In the genomic region with DNA sequence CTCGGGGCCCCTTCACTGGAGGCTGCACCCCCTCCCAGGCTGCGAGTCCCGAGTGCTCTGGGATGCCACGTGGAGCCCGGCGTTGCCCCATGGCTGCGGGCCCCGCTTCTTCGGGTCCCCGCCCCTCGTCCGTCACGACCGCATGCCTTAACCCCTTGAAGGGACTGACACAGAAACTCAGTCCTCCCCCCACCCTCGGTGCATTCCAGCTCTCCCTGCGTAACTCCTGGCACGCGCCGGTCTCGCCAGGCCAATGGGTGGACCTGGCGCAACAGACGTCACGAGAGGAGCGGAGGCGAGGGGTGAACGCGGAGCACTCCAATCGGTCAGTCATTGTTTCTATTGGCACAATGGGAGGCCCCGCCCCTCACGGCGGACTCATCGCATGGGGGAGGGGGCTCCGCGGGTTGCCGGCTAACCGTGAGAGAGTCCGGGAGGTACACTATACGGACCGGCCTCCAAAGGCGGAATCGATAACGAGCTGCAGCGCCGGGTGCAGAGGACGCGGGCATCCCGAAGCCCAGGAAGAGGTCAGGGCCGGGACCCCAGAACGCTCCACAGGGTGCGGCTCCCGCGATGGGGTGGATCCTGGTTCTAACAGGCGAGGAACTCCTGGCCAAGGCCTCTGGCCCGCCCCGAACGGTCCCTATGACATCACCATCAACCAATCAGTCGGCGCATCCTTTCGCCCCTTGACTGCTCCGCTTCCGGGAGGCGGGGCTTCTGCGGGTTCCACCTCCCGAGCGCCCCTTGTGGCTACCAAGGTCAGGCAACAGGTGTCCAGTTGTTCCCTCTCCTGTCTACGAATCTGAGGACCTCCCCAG, we compare ENCODE assay signal across 1 cellular context.
TF ChIP-seq lines count a peak whose summit lies in the region.

No MANE protein-coding gene starts in this region.

TF ChIP-seq in HEK293, 187 proteins besides CTCF, POLR2A, EP300 and RAD21 (continued from another document and continues in another):
- TF ChIP-seq, protein P1, sequence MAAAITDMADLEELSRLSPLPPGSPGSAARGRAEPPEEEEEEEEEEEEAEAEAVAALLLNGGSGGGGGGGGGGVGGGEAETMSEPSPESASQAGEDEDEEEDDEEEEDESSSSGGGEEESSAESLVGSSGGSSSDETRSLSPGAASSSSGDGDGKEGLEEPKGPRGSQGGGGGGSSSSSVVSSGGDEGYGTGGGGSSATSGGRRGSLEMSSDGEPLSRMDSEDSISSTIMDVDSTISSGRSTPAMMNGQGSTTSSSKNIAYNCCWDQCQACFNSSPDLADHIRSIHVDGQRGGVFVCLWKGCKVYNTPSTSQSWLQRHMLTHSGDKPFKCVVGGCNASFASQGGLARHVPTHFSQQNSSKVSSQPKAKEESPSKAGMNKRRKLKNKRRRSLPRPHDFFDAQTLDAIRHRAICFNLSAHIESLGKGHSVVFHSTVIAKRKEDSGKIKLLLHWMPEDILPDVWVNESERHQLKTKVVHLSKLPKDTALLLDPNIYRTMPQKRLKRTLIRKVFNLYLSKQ (tag by site-specific recombination; IDR thresholded peaks at IDR 0.05; ENCODE audit: borderline replicate concordance), result no peak
- TF ChIP-seq ZNF366 (tag by site-specific recombination; conservative IDR thresholded peaks at IDR 0.05), result no peak
- no peak for TF ChIP-seq TRIM28 (IDR thresholded peaks at IDR 0.05; ENCODE audit: borderline replicate concordance, low read length)
- TF ChIP-seq, protein P2, sequence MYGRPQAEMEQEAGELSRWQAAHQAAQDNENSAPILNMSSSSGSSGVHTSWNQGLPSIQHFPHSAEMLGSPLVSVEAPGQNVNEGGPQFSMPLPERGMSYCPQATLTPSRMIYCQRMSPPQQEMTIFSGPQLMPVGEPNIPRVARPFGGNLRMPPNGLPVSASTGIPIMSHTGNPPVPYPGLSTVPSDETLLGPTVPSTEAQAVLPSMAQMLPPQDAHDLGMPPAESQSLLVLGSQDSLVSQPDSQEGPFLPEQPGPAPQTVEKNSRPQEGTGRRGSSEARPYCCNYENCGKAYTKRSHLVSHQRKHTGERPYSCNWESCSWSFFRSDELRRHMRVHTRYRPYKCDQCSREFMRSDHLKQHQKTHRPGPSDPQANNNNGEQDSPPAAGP (tag by site-specific recombination; IDR thresholded peaks at IDR 0.05), result peak; percentile 73; the same call in 1 of the 2 replicates
- peak; percentile 81 for TF ChIP-seq KLF1 (tag by site-specific recombination; IDR thresholded peaks at IDR 0.05)
- TF ChIP-seq ZNF426 (tag by site-specific recombination; IDR thresholded peaks at IDR 0.05), result no peak
- no peak for TF ChIP-seq ZNF48 (tag by site-specific recombination; IDR thresholded peaks at IDR 0.05)
- TF ChIP-seq ZIC2 (tag by site-specific recombination; IDR thresholded peaks at IDR 0.05), result peak; percentile 90
- peak; percentile 64; the same call in 1 of the 2 replicates for TF ChIP-seq ZNF501 (tag by site-specific recombination; IDR thresholded peaks at IDR 0.05)
- TF ChIP-seq ZNF610 (tag by site-specific recombination; IDR thresholded peaks at IDR 0.05; ENCODE audit: borderline replicate concordance), result no peak; the same call in 1 of the 2 replicates
- peak; percentile 90 for TF ChIP-seq SP3 (tag by site-specific recombination; IDR thresholded peaks at IDR 0.05)
- TF ChIP-seq BCL11B (tag by site-specific recombination; IDR thresholded peaks at IDR 0.05; ENCODE audit: low read depth), result no peak
- TF ChIP-seq, protein P3, sequence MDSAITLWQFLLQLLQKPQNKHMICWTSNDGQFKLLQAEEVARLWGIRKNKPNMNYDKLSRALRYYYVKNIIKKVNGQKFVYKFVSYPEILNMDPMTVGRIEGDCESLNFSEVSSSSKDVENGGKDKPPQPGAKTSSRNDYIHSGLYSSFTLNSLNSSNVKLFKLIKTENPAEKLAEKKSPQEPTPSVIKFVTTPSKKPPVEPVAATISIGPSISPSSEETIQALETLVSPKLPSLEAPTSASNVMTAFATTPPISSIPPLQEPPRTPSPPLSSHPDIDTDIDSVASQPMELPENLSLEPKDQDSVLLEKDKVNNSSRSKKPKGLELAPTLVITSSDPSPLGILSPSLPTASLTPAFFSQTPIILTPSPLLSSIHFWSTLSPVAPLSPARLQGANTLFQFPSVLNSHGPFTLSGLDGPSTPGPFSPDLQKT (IDR thresholded peaks at IDR 0.05; ENCODE audit: borderline replicate concordance, low read depth, low read length), result peak; percentile 62; the same call in 1 of the 2 replicates
- TF ChIP-seq ZFP41 (tag by site-specific recombination; IDR thresholded peaks at IDR 0.05; ENCODE audit: borderline replicate concordance), result no peak
- TF ChIP-seq ZNF510 (tag by site-specific recombination; IDR thresholded peaks at IDR 0.05; ENCODE audit: insufficient replicate concordance), result no peak
- no peak for TF ChIP-seq ZSCAN16 (tag by site-specific recombination; IDR thresholded peaks at IDR 0.05)
- TF ChIP-seq FEZF1 (tag by site-specific recombination; IDR thresholded peaks at IDR 0.05), result 0 out of 2 replicates have a peak, but pooled peaks have one; percentile 19
- TF ChIP-seq ZNF837 (tag by site-specific recombination; IDR thresholded peaks at IDR 0.05), result no peak
- no peak for TF ChIP-seq ZNF626 (tag by site-specific recombination; IDR thresholded peaks at IDR 0.05)
- TF ChIP-seq, protein P4, sequence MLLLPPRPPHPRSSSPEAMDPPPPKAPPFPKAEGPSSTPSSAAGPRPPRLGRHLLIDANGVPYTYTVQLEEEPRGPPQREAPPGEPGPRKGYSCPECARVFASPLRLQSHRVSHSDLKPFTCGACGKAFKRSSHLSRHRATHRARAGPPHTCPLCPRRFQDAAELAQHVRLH (tag by site-specific recombination; IDR thresholded peaks at IDR 0.05), result no peak
- TF ChIP-seq, protein P5, sequence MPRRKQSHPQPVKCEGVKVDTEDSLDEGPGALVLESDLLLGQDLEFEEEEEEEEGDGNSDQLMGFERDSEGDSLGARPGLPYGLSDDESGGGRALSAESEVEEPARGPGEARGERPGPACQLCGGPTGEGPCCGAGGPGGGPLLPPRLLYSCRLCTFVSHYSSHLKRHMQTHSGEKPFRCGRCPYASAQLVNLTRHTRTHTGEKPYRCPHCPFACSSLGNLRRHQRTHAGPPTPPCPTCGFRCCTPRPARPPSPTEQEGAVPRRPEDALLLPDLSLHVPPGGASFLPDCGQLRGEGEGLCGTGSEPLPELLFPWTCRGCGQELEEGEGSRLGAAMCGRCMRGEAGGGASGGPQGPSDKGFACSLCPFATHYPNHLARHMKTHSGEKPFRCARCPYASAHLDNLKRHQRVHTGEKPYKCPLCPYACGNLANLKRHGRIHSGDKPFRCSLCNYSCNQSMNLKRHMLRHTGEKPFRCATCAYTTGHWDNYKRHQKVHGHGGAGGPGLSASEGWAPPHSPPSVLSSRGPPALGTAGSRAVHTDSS (tag by site-specific recombination; IDR thresholded peaks at IDR 0.05), result no peak
- TF ChIP-seq ZNF629 (tag by site-specific recombination; IDR thresholded peaks at IDR 0.05), result peak; percentile 95
- TF ChIP-seq, protein P6, sequence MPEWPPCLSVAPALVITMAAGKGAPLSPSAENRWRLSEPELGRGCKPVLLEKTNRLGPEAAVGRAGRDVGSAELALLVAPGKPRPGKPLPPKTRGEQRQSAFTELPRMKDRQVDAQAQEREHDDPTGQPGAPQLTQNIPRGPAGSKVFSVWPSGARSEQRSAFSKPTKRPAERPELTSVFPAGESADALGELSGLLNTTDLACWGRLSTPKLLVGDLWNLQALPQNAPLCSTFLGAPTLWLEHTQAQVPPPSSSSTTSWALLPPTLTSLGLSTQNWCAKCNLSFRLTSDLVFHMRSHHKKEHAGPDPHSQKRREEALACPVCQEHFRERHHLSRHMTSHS (tag by site-specific recombination; IDR thresholded peaks at IDR 0.05), result no peak
- TF ChIP-seq ZNF670 (tag by site-specific recombination; IDR thresholded peaks at IDR 0.05; ENCODE audit: low read depth), result no peak
- TF ChIP-seq KLF10 (tag by site-specific recombination; IDR thresholded peaks at IDR 0.05), result peak; percentile 77; the same call in 1 of the 2 replicates
- peak; percentile 30; the same call in 1 of the 2 replicates for TF ChIP-seq ZNF76 (tag by site-specific recombination; IDR thresholded peaks at IDR 0.05; ENCODE audit: borderline replicate concordance, low read depth)
- TF ChIP-seq, protein P7, sequence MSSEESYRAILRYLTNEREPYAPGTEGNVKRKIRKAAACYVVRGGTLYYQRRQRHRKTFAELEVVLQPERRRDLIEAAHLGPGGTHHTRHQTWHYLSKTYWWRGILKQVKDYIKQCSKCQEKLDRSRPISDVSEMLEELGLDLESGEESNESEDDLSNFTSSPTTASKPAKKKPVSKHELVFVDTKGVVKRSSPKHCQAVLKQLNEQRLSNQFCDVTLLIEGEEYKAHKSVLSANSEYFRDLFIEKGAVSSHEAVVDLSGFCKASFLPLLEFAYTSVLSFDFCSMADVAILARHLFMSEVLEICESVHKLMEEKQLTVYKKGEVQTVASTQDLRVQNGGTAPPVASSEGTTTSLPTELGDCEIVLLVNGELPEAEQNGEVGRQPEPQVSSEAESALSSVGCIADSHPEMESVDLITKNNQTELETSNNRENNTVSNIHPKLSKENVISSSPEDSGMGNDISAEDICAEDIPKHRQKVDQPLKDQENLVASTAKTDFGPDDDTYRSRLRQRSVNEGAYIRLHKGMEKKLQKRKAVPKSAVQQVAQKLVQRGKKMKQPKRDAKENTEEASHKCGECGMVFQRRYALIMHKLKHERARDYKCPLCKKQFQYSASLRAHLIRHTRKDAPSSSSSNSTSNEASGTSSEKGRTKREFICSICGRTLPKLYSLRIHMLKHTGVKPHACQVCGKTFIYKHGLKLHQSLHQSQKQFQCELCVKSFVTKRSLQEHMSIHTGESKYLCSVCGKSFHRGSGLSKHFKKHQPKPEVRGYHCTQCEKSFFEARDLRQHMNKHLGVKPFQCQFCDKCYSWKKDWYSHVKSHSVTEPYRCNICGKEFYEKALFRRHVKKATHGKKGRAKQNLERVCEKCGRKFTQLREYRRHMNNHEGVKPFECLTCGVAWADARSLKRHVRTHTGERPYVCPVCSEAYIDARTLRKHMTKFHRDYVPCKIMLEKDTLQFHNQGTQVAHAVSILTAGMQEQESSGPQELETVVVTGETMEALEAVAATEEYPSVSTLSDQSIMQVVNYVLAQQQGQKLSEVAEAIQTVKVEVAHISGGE (tag by site-specific recombination; conservative IDR thresholded peaks at IDR 0.05; ENCODE audit: low read depth), result peak; percentile 38; the same call in 1 of the 2 replicates
- TF ChIP-seq ZNF416 (tag by site-specific recombination; IDR thresholded peaks at IDR 0.05), result no peak
- TF ChIP-seq, protein P8, sequence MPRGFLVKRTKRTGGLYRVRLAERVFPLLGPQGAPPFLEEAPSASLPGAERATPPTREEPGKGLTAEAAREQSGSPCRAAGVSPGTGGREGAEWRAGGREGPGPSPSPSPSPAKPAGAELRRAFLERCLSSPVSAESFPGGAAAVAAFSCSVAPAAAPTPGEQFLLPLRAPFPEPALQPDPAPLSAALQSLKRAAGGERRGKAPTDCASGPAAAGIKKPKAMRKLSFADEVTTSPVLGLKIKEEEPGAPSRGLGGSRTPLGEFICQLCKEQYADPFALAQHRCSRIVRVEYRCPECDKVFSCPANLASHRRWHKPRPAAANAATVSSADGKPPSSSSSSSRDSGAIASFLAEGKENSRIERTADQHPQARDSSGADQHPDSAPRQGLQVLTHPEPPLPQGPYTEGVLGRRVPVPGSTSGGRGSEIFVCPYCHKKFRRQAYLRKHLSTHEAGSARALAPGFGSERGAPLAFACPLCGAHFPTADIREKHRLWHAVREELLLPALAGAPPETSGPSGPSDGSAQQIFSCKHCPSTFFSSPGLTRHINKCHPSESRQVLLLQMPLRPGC (tag by site-specific recombination; IDR thresholded peaks at IDR 0.05), result peak; percentile 90
- peak; percentile 45; the same call in 1 of the 2 replicates for TF ChIP-seq ZFP37 (tag by site-specific recombination; IDR thresholded peaks at IDR 0.05)
- TF ChIP-seq, protein P9, sequence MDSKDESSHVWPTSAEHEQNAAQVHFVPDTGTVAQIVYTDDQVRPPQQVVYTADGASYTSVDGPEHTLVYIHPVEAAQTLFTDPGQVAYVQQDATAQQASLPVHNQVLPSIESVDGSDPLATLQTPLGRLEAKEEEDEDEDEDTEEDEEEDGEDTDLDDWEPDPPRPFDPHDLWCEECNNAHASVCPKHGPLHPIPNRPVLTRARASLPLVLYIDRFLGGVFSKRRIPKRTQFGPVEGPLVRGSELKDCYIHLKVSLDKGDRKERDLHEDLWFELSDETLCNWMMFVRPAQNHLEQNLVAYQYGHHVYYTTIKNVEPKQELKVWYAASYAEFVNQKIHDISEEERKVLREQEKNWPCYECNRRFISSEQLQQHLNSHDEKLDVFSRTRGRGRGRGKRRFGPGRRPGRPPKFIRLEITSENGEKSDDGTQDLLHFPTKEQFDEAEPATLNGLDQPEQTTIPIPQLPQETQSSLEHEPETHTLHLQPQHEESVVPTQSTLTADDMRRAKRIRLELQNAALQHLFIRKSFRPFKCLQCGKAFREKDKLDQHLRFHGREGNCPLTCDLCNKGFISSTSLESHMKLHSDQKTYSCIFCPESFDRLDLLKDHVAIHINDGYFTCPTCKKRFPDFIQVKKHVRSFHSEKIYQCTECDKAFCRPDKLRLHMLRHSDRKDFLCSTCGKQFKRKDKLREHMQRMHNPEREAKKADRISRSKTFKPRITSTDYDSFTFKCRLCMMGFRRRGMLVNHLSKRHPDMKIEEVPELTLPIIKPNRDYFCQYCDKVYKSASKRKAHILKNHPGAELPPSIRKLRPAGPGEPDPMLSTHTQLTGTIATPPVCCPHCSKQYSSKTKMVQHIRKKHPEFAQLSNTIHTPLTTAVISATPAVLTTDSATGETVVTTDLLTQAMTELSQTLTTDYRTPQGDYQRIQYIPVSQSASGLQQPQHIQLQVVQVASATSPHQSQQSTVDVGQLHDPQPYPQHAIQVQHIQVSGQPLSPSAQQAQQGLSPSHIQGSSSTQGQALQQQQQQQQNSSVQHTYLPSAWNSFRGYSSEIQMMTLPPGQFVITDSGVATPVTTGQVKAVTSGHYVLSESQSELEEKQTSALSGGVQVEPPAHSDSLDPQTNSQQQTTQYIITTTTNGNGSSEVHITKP (tag by site-specific recombination; IDR thresholded peaks at IDR 0.05), result peak; percentile 98
- TF ChIP-seq ZBTB20 (tag by site-specific recombination; IDR thresholded peaks at IDR 0.05), result peak; percentile 81
- no peak for TF ChIP-seq SALL2 (tag by site-specific recombination; IDR thresholded peaks at IDR 0.05; ENCODE audit: borderline replicate concordance)
- TF ChIP-seq ZNF529 (tag by site-specific recombination; IDR thresholded peaks at IDR 0.05; ENCODE audit: insufficient replicate concordance), result no peak
- TF ChIP-seq ZNF677 (tag by site-specific recombination; IDR thresholded peaks at IDR 0.05), result no peak
- no peak for TF ChIP-seq ZNF157 (tag by site-specific recombination; IDR thresholded peaks at IDR 0.05)
- TF ChIP-seq OSR2 (tag by site-specific recombination; IDR thresholded peaks at IDR 0.05), result no peak
- peak; percentile 53 for TF ChIP-seq KLF16 (tag by site-specific recombination; IDR thresholded peaks at IDR 0.05)
- no peak for TF ChIP-seq ZNF558 (tag by site-specific recombination; IDR thresholded peaks at IDR 0.05)
- TF ChIP-seq, protein P10, sequence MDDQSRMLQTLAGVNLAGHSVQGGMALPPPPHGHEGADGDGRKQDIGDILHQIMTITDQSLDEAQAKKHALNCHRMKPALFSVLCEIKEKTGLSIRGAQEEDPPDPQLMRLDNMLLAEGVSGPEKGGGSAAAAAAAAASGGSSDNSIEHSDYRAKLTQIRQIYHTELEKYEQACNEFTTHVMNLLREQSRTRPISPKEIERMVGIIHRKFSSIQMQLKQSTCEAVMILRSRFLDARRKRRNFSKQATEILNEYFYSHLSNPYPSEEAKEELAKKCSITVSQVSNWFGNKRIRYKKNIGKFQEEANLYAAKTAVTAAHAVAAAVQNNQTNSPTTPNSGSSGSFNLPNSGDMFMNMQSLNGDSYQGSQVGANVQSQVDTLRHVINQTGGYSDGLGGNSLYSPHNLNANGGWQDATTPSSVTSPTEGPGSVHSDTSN (CRISPR knock-in tag; IDR thresholded peaks at IDR 0.05), result no peak
- TF ChIP-seq SETDB1 (IDR thresholded peaks at IDR 0.05; ENCODE audit: insufficient read length, low read length), result no peak
